Comparison of ENCODE assay signal across 10 cellular contexts in the genomic region with DNA sequence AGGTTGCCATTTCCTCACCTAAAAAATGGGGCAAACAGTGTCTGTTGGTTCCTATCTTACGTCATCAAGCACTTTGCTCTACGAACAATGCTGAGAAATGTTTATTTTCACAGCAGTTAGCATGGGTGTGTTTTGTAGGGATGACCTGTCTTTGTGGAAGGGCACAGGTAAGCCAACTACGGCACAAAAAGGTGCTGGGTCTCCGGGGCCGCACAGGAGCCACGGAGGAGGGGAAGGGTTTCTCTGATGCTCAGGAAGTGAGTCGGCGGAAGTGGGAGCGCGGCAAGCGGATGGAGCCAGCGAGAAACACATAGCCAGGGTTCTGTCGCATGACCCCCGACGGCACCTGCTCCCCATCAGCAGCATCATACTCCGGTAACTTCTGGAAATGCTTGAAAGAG.
A peak's percentile ranks its signal among the peaks of the same experiment; 100 is the strongest.
DNase-seq lines count a peak whose midpoint lies in the region; ATAC-seq lines count a peak whose summit lies in the region.
"Had no signal": no experiment of that assay in that cellular context is flagged by ENCODE, and none has a peak within 500 bp of the region (broad histone marks: within the 10 kb centered on the region; RNA-seq: fewer than 3 reads in every experiment).

No MANE protein-coding gene starts in this region.

- H3K4me1 ChIP-seq in HAP-1 = peaks cover 60% of the 10 kb centered on the region
- H3K4me1 ChIP-seq in effector memory CD4-positive, alpha-beta T cell (ENCODE audit: control insufficient read depth, insufficient read depth, low read length, poor library complexity, severe bottlenecking) = no peaks in the 10 kb centered on the region

- peak overlapping the region; percentile 3; the same call in 1 of the 2 replicates for H3K4me3 ChIP-seq in HAP-1
- peak overlapping the region; percentile 22 for H3K4me3 ChIP-seq in effector memory CD4-positive, alpha-beta T cell (ENCODE audit: insufficient read depth, low read depth, low read length, poor library complexity, severe bottlenecking)

- in situ Hi-C loops in HAP-1 (cut with MboI; ENCODE audit: low sequenced_read_pairs) = no loop called here

- no peaks in the 10 kb centered on the region for H3K27me3 ChIP-seq in HAP-1 (ENCODE audit: low read depth)
- H3K27me3 ChIP-seq in effector memory CD4-positive, alpha-beta T cell (replicated peaks; ENCODE audit: control insufficient read depth, insufficient read depth, low read length, poor library complexity, severe bottlenecking) = no peaks in the 10 kb centered on the region

- ATAC-seq in GM19328 (IDR thresholded peaks at IDR 0.05; ENCODE audit: unreplicated experiment) = no peak
- ATAC-seq: SK-N-SH treated with all-trans-retinoic acid at 6 μM for 48 hours had no signal

- H3K27ac ChIP-seq in effector memory CD4-positive, alpha-beta T cell (ENCODE audit: insufficient read depth, low read length, poor library complexity, severe bottlenecking) = no peak overlapping the region

- DNase-seq in DMS53 (lab: John Stamatoyannopoulos, UW) (peak; percentile 88), HAP-1 (ENCODE audit: low spot score in 2 of 2) (peak in 1 of 2 experiments; percentile 15), OCI-M1 (lab: John Stamatoyannopoulos, UW) (peak; percentile 60), NCI-H526 treated with DMSO at 0.1 percent for 48 hours (lab: John Stamatoyannopoulos, UW) (no peak), nucleus accumbens (lab: John Stamatoyannopoulos, UW) (no peak)
- peak in 1 of 3 donors; percentile 4 for DNase-seq in effector memory CD4-positive, alpha-beta T cell
- DNase-seq: GF-D8, NCI-H1694 had no signal

- H3K36me3 ChIP-seq in HAP-1 (replicated peaks) = no peaks in the 10 kb centered on the region
- no peaks in the 10 kb centered on the region for H3K36me3 ChIP-seq in effector memory CD4-positive, alpha-beta T cell (ENCODE audit: control insufficient read depth, insufficient read depth, low read length)

- H3K9me3 ChIP-seq in HAP-1 = no peaks in the 10 kb centered on the region
- no peaks in the 10 kb centered on the region for H3K9me3 ChIP-seq in effector memory CD4-positive, alpha-beta T cell (ENCODE audit: control insufficient read depth, low read length)

Comparison
In these comparisons a context has a peak if more than half of its experiments do, and no peak if none do; other contexts are left out.
1. DNase-seq: peak in DMS53 (single experiment) and OCI-M1 (single experiment); none in NCI-H526 treated with DMSO at 0.1 percent for 48 hours (single experiment) and nucleus accumbens (0 of 56).